In the genomic region with DNA sequence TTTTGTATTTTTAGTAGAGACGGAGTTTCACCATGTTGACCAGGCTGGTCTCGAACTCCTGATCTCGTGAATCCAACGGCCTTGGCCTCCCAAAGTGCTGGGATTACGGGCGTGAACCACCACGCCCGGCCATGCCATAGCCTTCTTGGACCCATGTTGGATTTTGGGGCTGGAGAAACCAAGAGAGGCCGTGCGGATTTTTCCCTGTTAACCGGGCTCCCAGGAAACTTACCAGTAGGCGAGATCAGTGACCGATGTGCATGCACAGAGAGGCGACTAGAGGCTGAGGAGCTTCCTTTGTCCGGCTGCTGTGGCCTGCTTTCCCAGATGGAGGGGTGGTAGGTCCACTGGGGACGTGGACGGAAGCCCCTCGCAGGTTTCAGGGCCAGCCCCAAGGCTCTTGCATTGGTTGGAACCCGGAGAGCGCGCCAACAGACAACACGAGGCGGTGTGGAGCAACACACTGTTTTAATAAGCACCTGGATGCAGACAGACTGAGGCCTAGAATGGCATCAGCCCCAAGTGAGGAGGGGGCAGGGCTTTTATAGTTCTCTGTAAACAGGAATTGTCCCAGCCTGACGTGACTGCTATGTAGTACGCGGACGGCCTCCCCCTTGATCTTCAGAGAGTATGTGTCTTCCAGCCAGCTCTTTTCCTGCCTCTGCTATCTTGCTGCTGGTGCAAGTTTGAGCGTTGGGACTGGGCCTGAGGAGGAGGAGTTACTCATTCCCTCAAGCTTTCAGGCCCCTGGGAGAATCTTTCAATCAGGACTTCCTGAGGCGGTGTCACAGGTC, we compare ENCODE assay signal across 9 cellular contexts. TPM values are rescaled to one million over a fixed set of nuclear protein-coding genes. Genes with fewer than 3 reads are reported as not detected.
DNase-seq lines count a peak whose midpoint lies in the region; ATAC-seq and TF ChIP-seq lines count a peak whose summit lies in the region.
"Had no signal": no experiment of that assay in that cellular context is flagged by ENCODE, and none has a peak within 500 bp of the region (broad histone marks: within the 10 kb centered on the region; RNA-seq: fewer than 3 reads in every experiment).

Gene ERVH48-1, minus strand, starts transcription at position 517 of the 794 bp plus-strand sequence. CDS start 6,624 bp downstream, outside the sequence.

- peaks cover 9 to 17% of the 10 kb centered on the region in 2 donors for H3K4me1 ChIP-seq in naive thymus-derived CD4-positive, alpha-beta T cell (ENCODE audit: control insufficient read depth in 2 of 2, insufficient read depth in 2 of 2, low read length in 2 of 2)
- H3K4me1 ChIP-seq in vagina = peaks cover 6% of the 10 kb centered on the region
- H3K4me1 ChIP-seq: prostate gland had no signal

- no peak for TF ChIP-seq POLR2A in vagina (IDR thresholded peaks at IDR 0.05)

- peak within 1 kb of the TSS; percentile 61 for H3K27ac ChIP-seq in naive thymus-derived CD4-positive, alpha-beta T cell (ENCODE audit: low read depth, low read length)
- no peak within 1 kb of the TSS for H3K27ac ChIP-seq in vagina
- H3K27ac ChIP-seq: esophagus muscularis mucosa, prostate gland had no signal

- no peak within 1 kb of the TSS for H3K4me3 ChIP-seq in naive thymus-derived CD4-positive, alpha-beta T cell (ENCODE audit: low read length)
- H3K4me3 ChIP-seq in vagina = no peak within 1 kb of the TSS
- H3K4me3 ChIP-seq: prostate gland had no signal

- DNase-seq in ELF-1 (ENCODE audit: low read depth, low spot score) = peak; percentile 96
- DNase-seq in KBM-7 = peak; percentile 48
- no peak for DNase-seq in activated naive CD8-positive, alpha-beta T cell treated with anti-CD3 and anti-CD28 coated beads, Interleukin-2, amount 50 U/mL, for 24 hours
- peak in 7 of 9 donors; percentile 49 to 72 (median 63) for DNase-seq in naive thymus-derived CD4-positive, alpha-beta T cell
- no peak for DNase-seq in GM19238 (ENCODE audit: insufficient read length, low spot score)
- no peak for DNase-seq in NCI-H2107 (lab: John Stamatoyannopoulos, UW)
- DNase-seq in vagina (ENCODE audit: extremely low spot score in 2 of 2) = no peak

- CTCF ChIA-PET in naive thymus-derived CD4-positive, alpha-beta T cell (lab: Charles Lee) = no interaction called here

- no peaks in the 10 kb centered on the region for H3K27me3 Mint-ChIP-seq in activated naive CD8-positive, alpha-beta T cell treated with anti-CD3 and anti-CD28 coated beads, Interleukin-2, amount 50 U/mL, for 24 hours
- no peaks in the 10 kb centered on the region for H3K27me3 Mint-ChIP-seq in naive thymus-derived CD4-positive, alpha-beta T cell

- POLR2A ChIA-PET in naive thymus-derived CD4-positive, alpha-beta T cell (lab: Charles Lee) = no interaction called here

- ATAC-seq in activated naive CD8-positive, alpha-beta T cell treated with anti-CD3 and anti-CD28 coated beads, Interleukin-2, amount 50 U/mL, for 24 hours = no peak
- peak; percentile 74 for ATAC-seq in naive thymus-derived CD4-positive, alpha-beta T cell

- in situ Hi-C loops in KBM-7 (cut with MboI; ENCODE audit: low pct_unique_long_range_greater_than_20kb, low sequenced_read_pairs) = no loop called here

- no peaks in the 10 kb centered on the region for H3K9me3 Mint-ChIP-seq in activated naive CD8-positive, alpha-beta T cell treated with anti-CD3 and anti-CD28 coated beads, Interleukin-2, amount 50 U/mL, for 24 hours
- peaks cover 0 to 1% (median 0%) of the 10 kb centered on the region in 11 donors for H3K9me3 Mint-ChIP-seq in naive thymus-derived CD4-positive, alpha-beta T cell

- peaks cover 16% of the 10 kb centered on the region for H3K4me1 Mint-ChIP-seq in activated naive CD8-positive, alpha-beta T cell treated with anti-CD3 and anti-CD28 coated beads, Interleukin-2, amount 50 U/mL, for 24 hours
- peaks cover 10 to 25% (median 20%) of the 10 kb centered on the region in 7 donors for H3K4me1 Mint-ChIP-seq in naive thymus-derived CD4-positive, alpha-beta T cell

- no peak within 1 kb of the TSS for H3K4me3 Mint-ChIP-seq in activated naive CD8-positive, alpha-beta T cell treated with anti-CD3 and anti-CD28 coated beads, Interleukin-2, amount 50 U/mL, for 24 hours
- H3K4me3 Mint-ChIP-seq in naive thymus-derived CD4-positive, alpha-beta T cell = peak within 1 kb of the TSS in 5 of 10 donors; percentile 3 to 85 (median 52)

- no peaks in the 10 kb centered on the region for H3K27me3 ChIP-seq in naive thymus-derived CD4-positive, alpha-beta T cell (ENCODE audit: control insufficient read depth in 2 of 2, insufficient read depth in 2 of 2, low read length in 2 of 2)
- no peaks in the 10 kb centered on the region for H3K27me3 ChIP-seq in vagina
- H3K27me3 ChIP-seq: esophagus muscularis mucosa had no signal

- H3K36me3 Mint-ChIP-seq in activated naive CD8-positive, alpha-beta T cell treated with anti-CD3 and anti-CD28 coated beads, Interleukin-2, amount 50 U/mL, for 24 hours (ENCODE audit: low read depth) = no peaks in the 10 kb centered on the region
- H3K36me3 Mint-ChIP-seq in naive thymus-derived CD4-positive, alpha-beta T cell = no peaks in the 10 kb centered on the region

- no peaks in the 10 kb centered on the region for H3K9me3 ChIP-seq in naive thymus-derived CD4-positive, alpha-beta T cell (ENCODE audit: control insufficient read depth in 2 of 3, low read length in 3 of 3)
- no peaks in the 10 kb centered on the region for H3K9me3 ChIP-seq in vagina
- H3K9me3 ChIP-seq: esophagus muscularis mucosa, prostate gland had no signal

- no peak for TF ChIP-seq CTCF in vagina (IDR thresholded peaks at IDR 0.05)

- no peaks in the 10 kb centered on the region for H3K36me3 ChIP-seq in naive thymus-derived CD4-positive, alpha-beta T cell (ENCODE audit: control insufficient read depth in 2 of 3, insufficient read depth in 3 of 3, low read length in 3 of 3)
- H3K36me3 ChIP-seq in vagina = no peaks in the 10 kb centered on the region
- H3K36me3 ChIP-seq: esophagus muscularis mucosa, prostate gland had no signal

- intact Hi-C loops in naive thymus-derived CD4-positive, alpha-beta T cell (cut with micrococcal nuclease) = no loop called here
- intact Hi-C loops in vagina (cut with DNase I) = no loop called here

- H3K27ac Mint-ChIP-seq in activated naive CD8-positive, alpha-beta T cell treated with anti-CD3 and anti-CD28 coated beads, Interleukin-2, amount 50 U/mL, for 24 hours = peak within 1 kb of the TSS; percentile 86
- peak within 1 kb of the TSS; percentile 33 to 96 (median 80) for H3K27ac Mint-ChIP-seq in naive thymus-derived CD4-positive, alpha-beta T cell

RNA-seq across cellular contexts. Expression of gene ERVH48-1, which starts in this region (rescaled TPM):
- 1 to 10 TPM in 1 of 5 experiments, under 1 TPM in 4; 0.17 to 2.8 (median 0.51) TPM for total RNA-seq in naive thymus-derived CD4-positive, alpha-beta T cell
- polyA plus RNA-seq in naive thymus-derived CD4-positive, alpha-beta T cell = 1 to 10 TPM; 1.0 to 1.2 TPM
- total RNA-seq in vagina = not detected
- total RNA-seq: esophagus muscularis mucosa had no signal

Comparison
In these comparisons a context has a peak if more than half of its experiments do, and no peak if none do; other contexts are left out.
1. DNase-seq: peak in ELF-1 (single experiment), KBM-7 (single experiment) and naive thymus-derived CD4-positive, alpha-beta T cell (7 of 9); none in activated naive CD8-positive, alpha-beta T cell treated with anti-CD3 and anti-CD28 coated beads, Interleukin-2, amount 50 U/mL, for 24 hours (single experiment), GM19238 (single experiment), NCI-H2107 (single experiment) and vagina (0 of 2).